In the genomic region with DNA sequence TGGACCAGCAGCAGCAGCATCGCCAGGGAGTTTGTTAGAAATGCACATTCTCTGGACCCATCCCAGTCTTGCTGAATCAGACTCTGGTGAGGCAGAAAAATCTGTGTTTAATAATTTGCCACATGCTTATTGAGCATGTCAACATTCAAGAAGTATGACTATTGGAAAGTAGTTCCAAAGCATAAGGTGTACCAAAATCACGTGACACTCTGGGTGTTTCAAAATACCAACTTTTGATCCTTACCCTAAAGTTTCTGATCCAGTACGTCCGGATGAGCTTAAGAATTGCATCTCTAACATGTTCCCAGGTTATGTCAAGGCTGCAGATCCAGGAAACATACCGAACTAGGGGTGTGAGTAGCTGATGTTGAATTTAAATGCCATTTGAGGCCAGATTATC, we compare ENCODE assay signal across 25 cellular contexts.
"Had no signal": no experiment of that assay in that cellular context is flagged by ENCODE, and none has a peak within 500 bp of the region (broad histone marks: within the 10 kb centered on the region; RNA-seq: fewer than 3 reads in every experiment).

No MANE protein-coding gene starts in this region.

- ATAC-seq: naive thymus-derived CD4-positive, alpha-beta T cell; natural killer cell; pancreas; right cardiac atrium; sciatic nerve; stimulated activated effector memory CD8-positive, alpha-beta T cell treated with anti-CD3 and anti-CD28 coated beads, Interleukin-12 subunit alpha, Interleukin-12 subunit beta, amount 100 ng/mL, for 72 hours; stimulated activated naive B cell treated with anti-CD40 and anti-IgM and Interleukin-4, amounts not matched to agents 10 μg/mL and 1 μg/mL and 100 μg/mL, for 72 hours had no signal

- H3K36me3 ChIP-seq: neural progenitor cell, pancreas, prostate gland, spleen, stomach, thoracic aorta, thyroid gland, tibial nerve, upper lobe of left lung, uterus had no signal

- H3K27ac ChIP-seq: neural progenitor cell, pancreas, prostate gland, skin epidermis, spleen, stomach, thoracic aorta, thyroid gland, tibial nerve, upper lobe of left lung, uterus had no signal

- H3K4me3 ChIP-seq: neural progenitor cell, pancreas, prostate gland, skin epidermis, smooth muscle cell, spleen, stomach, thoracic aorta, thyroid gland, tibial nerve, upper lobe of left lung, uterus had no signal

- H3K9me3 ChIP-seq: pancreas, prostate gland, thoracic aorta, thyroid gland, uterus had no signal

- FAIRE-seq: pancreas had no signal

- DNase-seq: naive thymus-derived CD4-positive, alpha-beta T cell; natural killer cell; occipital lobe; pancreas; right cardiac atrium; spleen; stimulated activated CD4-positive, alpha-beta T cell treated with anti-CD3 and anti-CD28 coated beads, Interleukin-12 subunit alpha, Interleukin-12 subunit beta, amount 100 ng/mL, for 4 hours; stimulated activated CD4-positive, alpha-beta T cell treated with anti-CD3 and anti-CD28 coated beads, Interleukin-1b, Interleukin-23, amount 100 ng/mL, for 48 hours; stimulated activated CD4-positive, alpha-beta T cell treated with anti-CD3 and anti-CD28 coated beads, Interleukin-2, amount 100 ng/mL, for 48 hours; stimulated activated CD4-positive, alpha-beta T cell treated with anti-CD3 and anti-CD28 coated beads, Interleukin-4, amount 100 ng/mL, for 24 hours; stimulated activated naive B cell treated with anti-CD40 and anti-IgM and Interleukin-4, amounts not matched to agents 10 μg/mL and 1 μg/mL and 100 μg/mL, for 72 hours; stimulated activated naive CD4-positive, alpha-beta T cell treated with Interleukin-2 at 50 U/mL for 16 hours; stomach; thyroid gland; trophoblast cell; upper lobe of left lung; uterus had no signal

- H3K9ac ChIP-seq: neural progenitor cell had no signal

- H3K27me3 ChIP-seq: neural progenitor cell, pancreas, spleen, stomach, thyroid gland, tibial nerve, upper lobe of left lung, uterus had no signal

- H3K4me2 ChIP-seq: neural progenitor cell, smooth muscle cell had no signal

- H3K4me1 ChIP-seq: neural progenitor cell, pancreas, prostate gland, spleen, stomach, thyroid gland, tibial nerve, upper lobe of left lung, uterus had no signal

- H2AFZ ChIP-seq: neural progenitor cell had no signal
